Comparison of ENCODE assay signal across 24 cellular contexts in genomic region chr20:46501337-46501942, GRCh38. TPM values are rescaled to one million over a fixed set of nuclear protein-coding genes. Genes with fewer than 3 reads are reported as not detected.
DNase-seq lines count a peak whose midpoint lies in the region; ATAC-seq and TF ChIP-seq lines count a peak whose summit lies in the region.
"Had no signal": no experiment of that assay in that cellular context is flagged by ENCODE, and none has a peak within 500 bp of the region (broad histone marks: within the 10 kb centered on the region; RNA-seq: fewer than 3 reads in every experiment).

No MANE protein-coding gene starts in this region.

- no peak overlapping the region for H3K4me3 Mint-ChIP-seq in GM23338
- no peak overlapping the region for H3K4me3 Mint-ChIP-seq in endodermal cell
- H3K4me3 Mint-ChIP-seq: CD4-positive, alpha-beta memory T cell; H9; HFFc6 had no signal

- TF ChIP-seq CTCF in GM23338 (conservative IDR thresholded peaks at IDR 0.05; ENCODE audit: low read depth in 2 of 2) (no peak), endodermal cell (conservative IDR thresholded peaks at IDR 0.05) (no peak), mammary epithelial cell (conservative IDR thresholded peaks at IDR 0.05 in 1 of 2, IDR thresholded peaks at IDR 0.05 in 1 of 2; ENCODE audit: extremely low read depth in 1 of 2, insufficient read depth in 1 of 2, low read depth in 1 of 2, low read length in 2 of 2) (no peak)

- H3K9me2 ChIP-seq in GM23338 (ENCODE audit: insufficient read depth) = no peaks in the 10 kb centered on the region

- no peak overlapping the region for H2BK120ac ChIP-seq in mesendoderm (ENCODE audit: low read depth, low read length)

- H3K56ac ChIP-seq in mesendoderm (ENCODE audit: low read length) = no peak overlapping the region

- H3K27me3 Mint-ChIP-seq in GM23338 (ENCODE audit: insufficient read depth, low read depth, poor library complexity) (peaks cover 6% of the 10 kb centered on the region), endodermal cell (ENCODE audit: insufficient read depth) (no peaks in the 10 kb centered on the region)

- H3K36me3 ChIP-seq in GM23338 (ENCODE audit: insufficient read depth) (peaks cover 71% of the 10 kb centered on the region), HUES48 (ENCODE audit: control insufficient read depth, insufficient read depth, low read length) (peaks cover 50% of the 10 kb centered on the region), endodermal cell (ENCODE audit: control insufficient read depth, insufficient read depth, low read length) (peaks cover 59% of the 10 kb centered on the region), mesendoderm (ENCODE audit: control insufficient read depth, insufficient read depth, low read length) (peaks cover 8% of the 10 kb centered on the region), mammary epithelial cell (ENCODE audit: insufficient read depth, low read length) (no peaks in the 10 kb centered on the region)

- CTCF ChIA-PET in mammary epithelial cell (lab: Charles Lee; ENCODE audit: low non-redundant PET) = no interaction called here

- peaks cover 5% of the 10 kb centered on the region; the same call in 1 of the 2 replicates for H3F3A ChIP-seq in GM23338 (replicated peaks; ENCODE audit: low read depth)

- H4K20me1 ChIP-seq in GM23338 (replicated peaks; ENCODE audit: insufficient read depth) (no peaks in the 10 kb centered on the region), mammary epithelial cell (ENCODE audit: insufficient read depth, low read length) (no peaks in the 10 kb centered on the region)

- H3K9me3 ChIP-seq in HUES48 (ENCODE audit: control insufficient read depth, insufficient read depth, low read length) (peaks cover 74% of the 10 kb centered on the region), endodermal cell (ENCODE audit: control insufficient read depth, low read length) (peaks cover 86% of the 10 kb centered on the region), mammary epithelial cell (replicated peaks; ENCODE audit: insufficient read depth, low read length) (peaks cover 46% of the 10 kb centered on the region)

- no peak overlapping the region for H3K23ac ChIP-seq in mesendoderm (ENCODE audit: low read length)

- intact Hi-C loops in mammary epithelial cell (cut with micrococcal nuclease) = no loop called here

- no peak overlapping the region for H4K8ac ChIP-seq in mesendoderm (ENCODE audit: low read depth, low read length)

- no TSS peak for BruUV-seq in mammary epithelial cell (replicated peaks; lab: Mats Ljungman, UMichigan)

- no peak overlapping the region for H3K27ac ChIP-seq in GM23338 (ENCODE audit: low read depth)
- H3K27ac ChIP-seq in HUES48 (ENCODE audit: low read depth, low read length) = no peak overlapping the region
- H3K27ac ChIP-seq in endodermal cell (ENCODE audit: low read depth, low read length) = no peak overlapping the region
- no peak overlapping the region for H3K27ac ChIP-seq in mesendoderm (ENCODE audit: low read depth, low read length)
- no peak overlapping the region for H3K27ac ChIP-seq in mammary epithelial cell (ENCODE audit: insufficient read depth, low read depth, low read length)

- H3K4me1 ChIP-seq in GM23338 (ENCODE audit: insufficient read depth) = no peaks in the 10 kb centered on the region
- H3K4me1 ChIP-seq in HUES48 (ENCODE audit: control insufficient read depth, insufficient read depth, low read length) = no peaks in the 10 kb centered on the region
- no peaks in the 10 kb centered on the region for H3K4me1 ChIP-seq in endodermal cell (ENCODE audit: control insufficient read depth, insufficient read depth, low read length)
- H3K4me1 ChIP-seq in mesendoderm (ENCODE audit: control insufficient read depth, low read depth, low read length) = no peaks in the 10 kb centered on the region
- no peaks in the 10 kb centered on the region for H3K4me1 ChIP-seq in mammary epithelial cell (ENCODE audit: insufficient read depth, low read length)

- H3K79me1 ChIP-seq in mesendoderm (ENCODE audit: low read length) = no peaks in the 10 kb centered on the region

- H2BK5ac ChIP-seq in mesendoderm (ENCODE audit: low read length) = no peak overlapping the region

- no peak overlapping the region; the same call in 1 of the 2 replicates for H3K4me3 ChIP-seq in GM23338
- peak overlapping the region; percentile 19; the same call in 1 of the 2 replicates for H3K4me3 ChIP-seq in HUES48 (ENCODE audit: low read depth, low read length)
- peak overlapping the region; percentile 37 for H3K4me3 ChIP-seq in endodermal cell (ENCODE audit: low read length)
- H3K4me3 ChIP-seq in mesendoderm (ENCODE audit: low read length) = peak overlapping the region; percentile 1
- no peak overlapping the region for H3K4me3 ChIP-seq in mammary epithelial cell (replicated peaks in 1 of 3; ENCODE audit: insufficient read depth in 1 of 3, low read depth in 2 of 3, low read length in 3 of 3)

- H4K5ac ChIP-seq in mesendoderm (ENCODE audit: low read length) = no peak overlapping the region

- no peak overlapping the region for H3K4ac ChIP-seq in mesendoderm (ENCODE audit: low read depth, low read length)

- H3K36me3 Mint-ChIP-seq in GM23338 (ENCODE audit: low read depth) (peaks cover 99% of the 10 kb centered on the region), endodermal cell (ENCODE audit: low read depth) (peaks cover 89% of the 10 kb centered on the region)

- H3K27me3 ChIP-seq in GM23338 (ENCODE audit: insufficient read depth) = no peaks in the 10 kb centered on the region
- H3K27me3 ChIP-seq in HUES48 (ENCODE audit: control insufficient read depth, insufficient read depth, low read length) = no peaks in the 10 kb centered on the region
- H3K27me3 ChIP-seq in endodermal cell (ENCODE audit: control insufficient read depth, insufficient read depth, low read length, poor library complexity, severe bottlenecking) = no peaks in the 10 kb centered on the region
- no peaks in the 10 kb centered on the region for H3K27me3 ChIP-seq in mesendoderm (ENCODE audit: insufficient read depth, low read length, poor library complexity)
- H3K27me3 ChIP-seq in mammary epithelial cell (ENCODE audit: insufficient read depth, low read length) = no peaks in the 10 kb centered on the region

- no peak for ATAC-seq in GM23338
- ATAC-seq: PC-3 had no signal

- no peak overlapping the region for H2BK15ac ChIP-seq in mesendoderm (replicated peaks; ENCODE audit: low read depth)

- H3K4me1 Mint-ChIP-seq in GM23338 = no peaks in the 10 kb centered on the region
- no peaks in the 10 kb centered on the region for H3K4me1 Mint-ChIP-seq in endodermal cell
- H3K4me1 Mint-ChIP-seq: CD4-positive, alpha-beta memory T cell; H9 had no signal

- H3K18ac ChIP-seq in mesendoderm (ENCODE audit: low read length) = no peak overlapping the region

- no peak overlapping the region for H3K9ac ChIP-seq in HUES48 (ENCODE audit: low read depth, low read length)
- no peak overlapping the region for H3K9ac ChIP-seq in endodermal cell (ENCODE audit: extremely low read depth, low read length, poor library complexity, severe bottlenecking)
- H3K9ac ChIP-seq in mesendoderm (ENCODE audit: low read length) = no peak overlapping the region
- H3K9ac ChIP-seq in mammary epithelial cell (ENCODE audit: insufficient read depth, low read length) = no peak overlapping the region

- in situ Hi-C loops in mammary epithelial cell (cut with MboI; ENCODE audit: low sequenced_read_pairs in 2 of 2) = no loop called here

- WGBS in endodermal cell (ENCODE audit: insufficient coverage in 1 of 2, insufficient read length in 1 of 2), 2 experiments = 98 to 100% methylated on average over 3 to 5 of the region's 5 CpGs
- WGBS in mesendoderm (ENCODE audit: extremely low coverage, insufficient coverage, low lambda C conversion rate) = no CpG with 5 or more reads among the region's 5 CpGs
- 91% methylated on average over 5 of the region's 5 CpGs for WGBS in mammary epithelial cell (ENCODE audit: low coverage, missing lambda C conversion rate)

- peaks cover 89% of the 10 kb centered on the region for H3K9me3 Mint-ChIP-seq in GM23338
- H3K9me3 Mint-ChIP-seq in endodermal cell = peaks cover 94% of the 10 kb centered on the region

- H3K27ac Mint-ChIP-seq in GM23338 = no peak overlapping the region
- H3K27ac Mint-ChIP-seq in endodermal cell = no peak overlapping the region
- H3K27ac Mint-ChIP-seq: CD4-positive, alpha-beta memory T cell; H9; HFFc6 had no signal

- H3K4me2 ChIP-seq in GM23338 (no peak overlapping the region), mesendoderm (ENCODE audit: low read length) (no peak overlapping the region), mammary epithelial cell (ENCODE audit: insufficient read depth, low read depth, low read length) (no peak overlapping the region)

- DNase-seq in GM23338 (ENCODE audit: low spot score) = peak; percentile 11
- no peak for DNase-seq in endodermal cell
- DNase-seq in mesendoderm = peak; percentile 39
- no peak for DNase-seq in ecto neural progenitor cell (ENCODE audit: low spot score)
- no peak for DNase-seq in Kasumi-1 (lab: John Stamatoyannopoulos, UW)
- no peak for DNase-seq in T-helper 2 cell
- no peak for DNase-seq in mammary epithelial cell
- DNase-seq: C1 segment of cervical spinal cord; CD4-positive, alpha-beta memory T cell; COR-L47; DMS79 treated with DMSO at 0.1 percent for 48 hours; GF-D8; H9; HFFc6; NCI-H1092 treated with DMSO at 0.1 percent for 48 hours; NCI-H1436 treated with DMSO at 0.1 percent for 48 hours; NCI-H187 treated with DMSO at 0.1 percent for 48 hours; NCI-H446; NCI-H524 treated with DMSO at 0.1 percent for 48 hours; NCI-H774; PC-3 had no signal

- H2AK5ac ChIP-seq in mesendoderm (ENCODE audit: low read length) = no peak overlapping the region

- dilution Hi-C loops in mammary epithelial cell (cut with HindIII; ENCODE audit: low sequenced_read_pairs) = no loop called here

- H3K79me2 ChIP-seq in GM23338 (replicated peaks; ENCODE audit: insufficient read depth) (no peaks in the 10 kb centered on the region), mesendoderm (ENCODE audit: control insufficient read depth, insufficient read depth, low read length) (no peaks in the 10 kb centered on the region), mammary epithelial cell (ENCODE audit: insufficient read depth, low read length) (no peaks in the 10 kb centered on the region)

- H2AFZ ChIP-seq in GM23338 (no peak overlapping the region), mammary epithelial cell (ENCODE audit: low read depth, low read length) (no peak overlapping the region)

RNA-seq across cellular contexts. Expression of gene ZNF334, which starts 11.9 kb away (rescaled TPM):
- total RNA-seq in GM23338 (2014; rRNA removed; shearing (Covaris generic)) = 15.2 and 19.1 TPM in 2 replicates
- polyA plus RNA-seq in GM23338 (2016; fragmentation: Nextera tagmentation; extraction: Ambion mirVana) (7.9 and 12.4 TPM in 2 replicates), mammary epithelial cell (2.0 TPM)
- total RNA-seq in endodermal cell (10 to 100 TPM; 21.1 to 31.7 TPM), mammary epithelial cell (1 to 10 TPM; 1.1 to 4.3 TPM)
- 20.5 TPM for polyA plus RNA-seq in endodermal cell (2013, experiment 1 of 2)
- 18.4 TPM for polyA plus RNA-seq in endodermal cell (2013, experiment 2 of 2)
- 7.8 TPM for polyA plus RNA-seq in mesendoderm (2013, experiment 1 of 2)
- 7.6 TPM for polyA plus RNA-seq in mesendoderm (2013, experiment 2 of 2)
- polyA minus RNA-seq in mammary epithelial cell = 1.1 TPM
- polyA plus RNA-seq: CD4-positive, alpha-beta memory T cell had no signal

RNA-seq across cellular contexts. Expression of gene OCSTAMP, which starts 49.0 kb away (rescaled TPM):
- 0.45 TPM in 1 of 2 replicates, not detected in the other for total RNA-seq in GM23338 (2014; rRNA removed; shearing (Covaris generic))
- polyA plus RNA-seq in GM23338 (2016; fragmentation: Nextera tagmentation; extraction: Ambion mirVana) (0.32 TPM in 1 of 2 replicates, not detected in the other), mammary epithelial cell (not detected)
- total RNA-seq in endodermal cell (not detected), mammary epithelial cell (not detected)
- 0.36 TPM for polyA plus RNA-seq in endodermal cell (2013, experiment 1 of 2)
- 0.25 TPM for polyA plus RNA-seq in endodermal cell (2013, experiment 2 of 2)
- polyA plus RNA-seq in mesendoderm (2013, experiment 1 of 2) = 0.24 TPM
- 0.25 TPM for polyA plus RNA-seq in mesendoderm (2013, experiment 2 of 2)
- polyA minus RNA-seq in mammary epithelial cell = not detected
- total RNA-seq: A673; CD4-positive, alpha-beta memory T cell; H9; HFFc6; M059J; PC-3 had no signal
- polyA plus RNA-seq: CD4-positive, alpha-beta memory T cell had no signal

Comparison
In these comparisons a context has a peak if more than half of its experiments do, and no peak if none do; other contexts are left out.
1. DNase-seq: peak in GM23338 (single experiment) and mesendoderm (single experiment); none in endodermal cell (single experiment), ecto neural progenitor cell (single experiment), Kasumi-1 (0 of 2), T-helper 2 cell (0 of 5) and mammary epithelial cell (single experiment).
2. H3K4me3 ChIP-seq: peak in HUES48 (single experiment), endodermal cell (single experiment) and mesendoderm (single experiment); none in GM23338 (single experiment) and mammary epithelial cell (0 of 3).